In genomic region chr6:101765281-101765680, GRCh38 we compare ENCODE assay signal across 8 cellular contexts.
"Had no signal": no experiment of that assay in that cellular context is flagged by ENCODE, and none has a peak within 500 bp of the region (broad histone marks: within the 10 kb centered on the region; RNA-seq: fewer than 3 reads in every experiment).

No MANE protein-coding gene starts in this region.

- H3K9me3 Mint-ChIP-seq: H9, HFFc6 had no signal

- H2AFZ ChIP-seq: GM23248 had no signal

- H3K4me3 ChIP-seq: GM23248 had no signal

- H3K27ac Mint-ChIP-seq: HFFc6 had no signal

- FAIRE-seq: H54 had no signal

- ATAC-seq: HCT116 had no signal

- H3K27ac ChIP-seq: GM23248 had no signal

- DNase-seq: GM23248, GOT3, H7, H9, HCEC 1CT, HFFc6 had no signal

- H3K9ac ChIP-seq: GM23248 had no signal

- H3K4me3 Mint-ChIP-seq: H9, HFFc6 had no signal
